ENCODE assay signal across 10 cellular contexts in genomic region chr1:143720087-143721023, GRCh38.
DNase-seq lines count a peak whose midpoint lies in the region; ATAC-seq, FAIRE-seq and TF ChIP-seq lines count a peak whose summit lies in the region.
"Had no signal": no experiment of that assay in that cellular context is flagged by ENCODE, and none has a peak within 500 bp of the region (broad histone marks: within the 10 kb centered on the region; RNA-seq: fewer than 3 reads in every experiment).

No MANE protein-coding gene starts in this region.

- H3K4me3 ChIP-seq in endodermal cell (ENCODE audit: low read length): peak overlapping the region; percentile 27
- H3K4me3 ChIP-seq: vagina had no signal

- DNase-seq in GM19239 (ENCODE audit: insufficient read length, low spot score) (no peak), NCI-H748 treated with DMSO at 0.1 percent for 48 hours (lab: John Stamatoyannopoulos, UW) (peak; percentile 39), endodermal cell (no peak), pons (ENCODE audit: low spot score) (peak; percentile 51), CD1c-positive myeloid dendritic cell (ENCODE audit: extremely low spot score) (no peak), NOMO-1 treated with dmso at 0.1 percent for 144 hours (lab: John Stamatoyannopoulos, UW; ENCODE audit: unreplicated experiment) (no peak), NCI-H510A treated with DMSO at 0.1 percent for 48 hours (lab: John Stamatoyannopoulos, UW) (no peak)
- DNase-seq in activated CD8-positive, alpha-beta memory T cell treated with anti-CD3 and anti-CD28 coated beads, Interleukin-2, amount 10 ng/mL, durations not matched to agents 7 days and 5 days: no peak

- peak overlapping the region; percentile 41 for H3K9ac ChIP-seq in endodermal cell (ENCODE audit: extremely low read depth, low read length, poor library complexity, severe bottlenecking)

- H3K4me1 ChIP-seq in endodermal cell (ENCODE audit: control insufficient read depth, insufficient read depth, low read length): peaks cover 7% of the 10 kb centered on the region
- H3K4me1 ChIP-seq: Peyer's patch, vagina had no signal

- 59 to 78% methylated on average over 14 to 24 of the region's 24 CpGs for WGBS in endodermal cell (ENCODE audit: insufficient coverage in 1 of 2, insufficient read length in 1 of 2), 2 experiments

- H3K9me3 ChIP-seq in endodermal cell (ENCODE audit: control insufficient read depth, low read length): no peaks in the 10 kb centered on the region
- H3K9me3 ChIP-seq: Peyer's patch, vagina had no signal

- no peaks in the 10 kb centered on the region for H3K36me3 ChIP-seq in endodermal cell (ENCODE audit: control insufficient read depth, insufficient read depth, low read length)
- H3K36me3 ChIP-seq: Peyer's patch, vagina had no signal

- TF ChIP-seq CTCF in endodermal cell (conservative IDR thresholded peaks at IDR 0.05): no peak

- H3K36me3 Mint-ChIP-seq in endodermal cell (ENCODE audit: low read depth): no peaks in the 10 kb centered on the region
- H3K36me3 Mint-ChIP-seq in activated CD8-positive, alpha-beta memory T cell treated with anti-CD3 and anti-CD28 coated beads, Interleukin-2, amount 10 ng/mL, durations not matched to agents 7 days and 5 days: no peaks in the 10 kb centered on the region

- peak overlapping the region; percentile 88 for H3K27ac Mint-ChIP-seq in endodermal cell
- H3K27ac Mint-ChIP-seq in activated CD8-positive, alpha-beta memory T cell treated with anti-CD3 and anti-CD28 coated beads, Interleukin-2, amount 10 ng/mL, durations not matched to agents 7 days and 5 days: no peak overlapping the region

- no peaks in the 10 kb centered on the region for H3K4me1 Mint-ChIP-seq in endodermal cell
- no peaks in the 10 kb centered on the region for H3K4me1 Mint-ChIP-seq in activated CD8-positive, alpha-beta memory T cell treated with anti-CD3 and anti-CD28 coated beads, Interleukin-2, amount 10 ng/mL, durations not matched to agents 7 days and 5 days

- no peaks in the 10 kb centered on the region for H3K27me3 ChIP-seq in endodermal cell (ENCODE audit: control insufficient read depth, insufficient read depth, low read length, poor library complexity, severe bottlenecking)
- H3K27me3 ChIP-seq: Peyer's patch, vagina had no signal

- CTCF ChIA-PET in activated CD8-positive, alpha-beta memory T cell treated with anti-CD3 and anti-CD28 coated beads, Interleukin-2, amount 10 ng/mL, durations not matched to agents 7 days and 5 days (lab: Charles Lee): no interaction called here

- ATAC-seq in activated CD8-positive, alpha-beta memory T cell treated with anti-CD3 and anti-CD28 coated beads, Interleukin-2, amount 10 ng/mL, durations not matched to agents 7 days and 5 days: no peak

- peak overlapping the region; percentile 22 for H3K27ac ChIP-seq in endodermal cell (ENCODE audit: low read depth, low read length)
- H3K27ac ChIP-seq: Peyer's patch, vagina had no signal

- H3K9me3 Mint-ChIP-seq in endodermal cell: peaks cover 73% of the 10 kb centered on the region
- no peaks in the 10 kb centered on the region for H3K9me3 Mint-ChIP-seq in activated CD8-positive, alpha-beta memory T cell treated with anti-CD3 and anti-CD28 coated beads, Interleukin-2, amount 10 ng/mL, durations not matched to agents 7 days and 5 days (ENCODE audit: low read depth)

- FAIRE-seq in GM19239 (lab: Jason Lieb, UNC): peak; percentile 78

- peak overlapping the region; percentile 46 for H3K4me3 Mint-ChIP-seq in endodermal cell
- no peak overlapping the region for H3K4me3 Mint-ChIP-seq in activated CD8-positive, alpha-beta memory T cell treated with anti-CD3 and anti-CD28 coated beads, Interleukin-2, amount 10 ng/mL, durations not matched to agents 7 days and 5 days

- peaks cover 12% of the 10 kb centered on the region for H3K27me3 Mint-ChIP-seq in endodermal cell (ENCODE audit: insufficient read depth)
- H3K27me3 Mint-ChIP-seq in activated CD8-positive, alpha-beta memory T cell treated with anti-CD3 and anti-CD28 coated beads, Interleukin-2, amount 10 ng/mL, durations not matched to agents 7 days and 5 days: peaks cover 19% of the 10 kb centered on the region

Comparison
In these comparisons a context has a peak if more than half of its experiments do, and no peak if none do; other contexts are left out.
1. DNase-seq: peak in NCI-H748 treated with DMSO at 0.1 percent for 48 hours (single experiment) and pons (single experiment); none in GM19239 (single experiment), endodermal cell (single experiment), CD1c-positive myeloid dendritic cell (single experiment), NOMO-1 treated with dmso at 0.1 percent for 144 hours (single experiment), activated CD8-positive, alpha-beta memory T cell treated with anti-CD3 and anti-CD28 coated beads, Interleukin-2, amount 10 ng/mL, durations not matched to agents 7 days and 5 days (single experiment) and NCI-H510A treated with DMSO at 0.1 percent for 48 hours (single experiment).